ENCODE assay signal across 1 cellular context in the genomic region with DNA sequence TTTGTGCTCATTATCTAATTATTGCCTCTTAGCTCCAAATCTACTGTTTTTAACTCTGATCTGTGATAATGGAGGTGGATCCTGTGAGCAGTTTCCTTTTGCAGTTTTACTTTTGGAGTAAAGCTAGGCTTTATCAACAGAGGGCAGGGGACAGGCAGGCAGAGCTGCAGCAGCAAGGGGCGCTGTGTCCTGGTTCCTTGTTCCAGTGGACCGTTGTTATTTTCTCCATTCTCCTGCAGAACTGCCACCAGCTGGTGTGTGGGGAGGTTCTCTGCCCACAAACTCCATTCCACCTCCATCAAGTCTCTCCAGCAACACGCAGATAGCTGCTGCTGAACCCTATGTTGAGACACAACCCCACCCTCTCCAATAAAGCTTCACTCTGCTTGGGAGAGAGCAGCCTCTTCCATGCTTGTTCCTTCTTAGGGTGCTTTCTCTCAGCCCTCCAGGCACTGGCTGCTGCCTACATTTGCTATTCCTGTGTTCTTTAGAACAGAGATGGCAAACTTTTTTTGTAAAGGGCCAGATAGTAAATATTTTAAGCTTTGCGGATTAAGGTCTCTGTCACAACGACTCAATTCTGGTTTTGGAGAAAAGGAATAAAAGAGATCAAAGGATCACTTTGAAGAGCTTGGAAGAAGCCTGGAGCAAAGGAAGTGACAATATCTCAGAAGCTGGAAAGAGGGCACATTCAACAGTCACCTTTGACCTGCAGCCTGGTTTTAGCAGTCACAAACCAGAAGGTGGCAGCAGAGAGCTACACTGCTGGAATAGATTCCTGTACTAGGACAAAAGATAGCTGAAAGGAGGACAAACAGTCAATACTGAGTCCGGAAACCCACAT.
A peak's percentile ranks its signal among the peaks of the same experiment; 100 is the strongest.
TF ChIP-seq lines count a peak whose summit lies in the region.

No MANE protein-coding gene starts in this region.

TF ChIP-seq in H1, 55 proteins besides CTCF, POLR2A, EP300 and RAD21 (continued from another document):
- TF ChIP-seq, protein P1, sequence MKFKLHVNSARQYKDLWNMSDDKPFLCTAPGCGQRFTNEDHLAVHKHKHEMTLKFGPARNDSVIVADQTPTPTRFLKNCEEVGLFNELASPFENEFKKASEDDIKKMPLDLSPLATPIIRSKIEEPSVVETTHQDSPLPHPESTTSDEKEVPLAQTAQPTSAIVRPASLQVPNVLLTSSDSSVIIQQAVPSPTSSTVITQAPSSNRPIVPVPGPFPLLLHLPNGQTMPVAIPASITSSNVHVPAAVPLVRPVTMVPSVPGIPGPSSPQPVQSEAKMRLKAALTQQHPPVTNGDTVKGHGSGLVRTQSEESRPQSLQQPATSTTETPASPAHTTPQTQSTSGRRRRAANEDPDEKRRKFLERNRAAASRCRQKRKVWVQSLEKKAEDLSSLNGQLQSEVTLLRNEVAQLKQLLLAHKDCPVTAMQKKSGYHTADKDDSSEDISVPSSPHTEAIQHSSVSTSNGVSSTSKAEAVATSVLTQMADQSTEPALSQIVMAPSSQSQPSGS (IDR thresholded peaks at IDR 0.05; ENCODE audit: low read length), result 0 out of 2 replicates have a peak, but pooled peaks have one; percentile 37
- TF ChIP-seq, protein P2, sequence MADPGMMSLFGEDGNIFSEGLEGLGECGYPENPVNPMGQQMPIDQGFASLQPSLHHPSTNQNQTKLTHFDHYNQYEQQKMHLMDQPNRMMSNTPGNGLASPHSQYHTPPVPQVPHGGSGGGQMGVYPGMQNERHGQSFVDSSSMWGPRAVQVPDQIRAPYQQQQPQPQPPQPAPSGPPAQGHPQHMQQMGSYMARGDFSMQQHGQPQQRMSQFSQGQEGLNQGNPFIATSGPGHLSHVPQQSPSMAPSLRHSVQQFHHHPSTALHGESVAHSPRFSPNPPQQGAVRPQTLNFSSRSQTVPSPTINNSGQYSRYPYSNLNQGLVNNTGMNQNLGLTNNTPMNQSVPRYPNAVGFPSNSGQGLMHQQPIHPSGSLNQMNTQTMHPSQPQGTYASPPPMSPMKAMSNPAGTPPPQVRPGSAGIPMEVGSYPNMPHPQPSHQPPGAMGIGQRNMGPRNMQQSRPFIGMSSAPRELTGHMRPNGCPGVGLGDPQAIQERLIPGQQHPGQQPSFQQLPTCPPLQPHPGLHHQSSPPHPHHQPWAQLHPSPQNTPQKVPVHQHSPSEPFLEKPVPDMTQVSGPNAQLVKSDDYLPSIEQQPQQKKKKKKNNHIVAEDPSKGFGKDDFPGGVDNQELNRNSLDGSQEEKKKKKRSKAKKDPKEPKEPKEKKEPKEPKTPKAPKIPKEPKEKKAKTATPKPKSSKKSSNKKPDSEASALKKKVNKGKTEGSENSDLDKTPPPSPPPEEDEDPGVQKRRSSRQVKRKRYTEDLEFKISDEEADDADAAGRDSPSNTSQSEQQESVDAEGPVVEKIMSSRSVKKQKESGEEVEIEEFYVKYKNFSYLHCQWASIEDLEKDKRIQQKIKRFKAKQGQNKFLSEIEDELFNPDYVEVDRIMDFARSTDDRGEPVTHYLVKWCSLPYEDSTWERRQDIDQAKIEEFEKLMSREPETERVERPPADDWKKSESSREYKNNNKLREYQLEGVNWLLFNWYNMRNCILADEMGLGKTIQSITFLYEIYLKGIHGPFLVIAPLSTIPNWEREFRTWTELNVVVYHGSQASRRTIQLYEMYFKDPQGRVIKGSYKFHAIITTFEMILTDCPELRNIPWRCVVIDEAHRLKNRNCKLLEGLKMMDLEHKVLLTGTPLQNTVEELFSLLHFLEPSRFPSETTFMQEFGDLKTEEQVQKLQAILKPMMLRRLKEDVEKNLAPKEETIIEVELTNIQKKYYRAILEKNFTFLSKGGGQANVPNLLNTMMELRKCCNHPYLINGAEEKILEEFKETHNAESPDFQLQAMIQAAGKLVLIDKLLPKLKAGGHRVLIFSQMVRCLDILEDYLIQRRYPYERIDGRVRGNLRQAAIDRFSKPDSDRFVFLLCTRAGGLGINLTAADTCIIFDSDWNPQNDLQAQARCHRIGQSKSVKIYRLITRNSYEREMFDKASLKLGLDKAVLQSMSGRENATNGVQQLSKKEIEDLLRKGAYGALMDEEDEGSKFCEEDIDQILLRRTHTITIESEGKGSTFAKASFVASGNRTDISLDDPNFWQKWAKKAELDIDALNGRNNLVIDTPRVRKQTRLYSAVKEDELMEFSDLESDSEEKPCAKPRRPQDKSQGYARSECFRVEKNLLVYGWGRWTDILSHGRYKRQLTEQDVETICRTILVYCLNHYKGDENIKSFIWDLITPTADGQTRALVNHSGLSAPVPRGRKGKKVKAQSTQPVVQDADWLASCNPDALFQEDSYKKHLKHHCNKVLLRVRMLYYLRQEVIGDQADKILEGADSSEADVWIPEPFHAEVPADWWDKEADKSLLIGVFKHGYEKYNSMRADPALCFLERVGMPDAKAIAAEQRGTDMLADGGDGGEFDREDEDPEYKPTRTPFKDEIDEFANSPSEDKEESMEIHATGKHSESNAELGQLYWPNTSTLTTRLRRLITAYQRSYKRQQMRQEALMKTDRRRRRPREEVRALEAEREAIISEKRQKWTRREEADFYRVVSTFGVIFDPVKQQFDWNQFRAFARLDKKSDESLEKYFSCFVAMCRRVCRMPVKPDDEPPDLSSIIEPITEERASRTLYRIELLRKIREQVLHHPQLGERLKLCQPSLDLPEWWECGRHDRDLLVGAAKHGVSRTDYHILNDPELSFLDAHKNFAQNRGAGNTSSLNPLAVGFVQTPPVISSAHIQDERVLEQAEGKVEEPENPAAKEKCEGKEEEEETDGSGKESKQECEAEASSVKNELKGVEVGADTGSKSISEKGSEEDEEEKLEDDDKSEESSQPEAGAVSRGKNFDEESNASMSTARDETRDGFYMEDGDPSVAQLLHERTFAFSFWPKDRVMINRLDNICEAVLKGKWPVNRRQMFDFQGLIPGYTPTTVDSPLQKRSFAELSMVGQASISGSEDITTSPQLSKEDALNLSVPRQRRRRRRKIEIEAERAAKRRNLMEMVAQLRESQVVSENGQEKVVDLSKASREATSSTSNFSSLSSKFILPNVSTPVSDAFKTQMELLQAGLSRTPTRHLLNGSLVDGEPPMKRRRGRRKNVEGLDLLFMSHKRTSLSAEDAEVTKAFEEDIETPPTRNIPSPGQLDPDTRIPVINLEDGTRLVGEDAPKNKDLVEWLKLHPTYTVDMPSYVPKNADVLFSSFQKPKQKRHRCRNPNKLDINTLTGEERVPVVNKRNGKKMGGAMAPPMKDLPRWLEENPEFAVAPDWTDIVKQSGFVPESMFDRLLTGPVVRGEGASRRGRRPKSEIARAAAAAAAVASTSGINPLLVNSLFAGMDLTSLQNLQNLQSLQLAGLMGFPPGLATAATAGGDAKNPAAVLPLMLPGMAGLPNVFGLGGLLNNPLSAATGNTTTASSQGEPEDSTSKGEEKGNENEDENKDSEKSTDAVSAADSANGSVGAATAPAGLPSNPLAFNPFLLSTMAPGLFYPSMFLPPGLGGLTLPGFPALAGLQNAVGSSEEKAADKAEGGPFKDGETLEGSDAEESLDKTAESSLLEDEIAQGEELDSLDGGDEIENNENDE (IDR thresholded peaks at IDR 0.05; ENCODE audit: insufficient replicate concordance, low read length), result peak; percentile 68
- TF ChIP-seq PHF8 (conservative IDR thresholded peaks at IDR 0.05; ENCODE audit: low read depth, low read length), result no peak
- 0 out of 2 replicates have a peak, but pooled peaks have one; percentile 21 for TF ChIP-seq TEAD4 (IDR thresholded peaks at IDR 0.05; ENCODE audit: low read depth, low read length)
- TF ChIP-seq, protein P3, sequence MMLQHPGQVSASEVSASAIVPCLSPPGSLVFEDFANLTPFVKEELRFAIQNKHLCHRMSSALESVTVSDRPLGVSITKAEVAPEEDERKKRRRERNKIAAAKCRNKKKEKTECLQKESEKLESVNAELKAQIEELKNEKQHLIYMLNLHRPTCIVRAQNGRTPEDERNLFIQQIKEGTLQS (IDR thresholded peaks at IDR 0.05; ENCODE audit: insufficient read depth, low read depth, low read length), result no peak
